ENCODE assay signal across 2 cellular contexts in the genomic region with DNA sequence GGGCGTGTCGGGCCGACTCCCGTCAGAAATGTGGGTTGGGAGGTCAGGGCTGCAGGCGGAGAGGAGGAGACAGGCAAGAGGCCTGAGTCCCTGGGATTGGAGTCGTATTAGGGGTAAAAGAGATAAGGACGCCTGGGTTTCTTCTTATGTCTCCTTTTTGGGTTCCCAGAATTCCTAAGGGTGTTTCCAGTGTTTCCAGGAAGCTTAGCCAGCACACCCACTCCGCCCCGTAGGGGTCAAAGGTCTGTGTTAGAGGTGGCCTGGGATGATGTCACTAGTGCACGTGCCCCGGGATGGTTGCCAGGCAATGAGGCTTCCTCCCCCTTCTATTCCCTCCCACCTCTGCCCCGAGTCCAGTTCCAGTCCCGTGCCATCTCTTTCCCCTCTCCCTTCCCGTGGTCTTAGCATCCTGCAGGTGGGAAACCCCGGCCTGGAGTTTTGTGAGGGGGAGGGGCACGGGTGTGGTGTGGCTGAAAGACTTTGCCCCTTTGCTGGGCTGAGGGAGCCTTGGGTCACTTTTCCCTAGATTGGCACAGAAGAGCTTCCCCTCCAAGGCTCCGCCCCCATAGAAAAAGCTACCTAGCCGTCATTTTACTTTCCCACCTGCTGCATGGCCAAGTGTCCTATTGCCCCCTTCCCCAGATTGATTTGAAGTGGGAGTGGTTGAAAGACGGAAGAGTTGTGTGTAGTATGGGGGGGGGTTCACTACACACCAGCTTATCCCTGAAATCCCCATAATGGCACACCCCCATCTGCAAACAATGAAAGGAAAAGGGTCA.
TF ChIP-seq lines count a peak whose summit lies in the region.

No MANE protein-coding gene starts in this region.

TF ChIP-seq in GM12891, 5 proteins besides CTCF, POLR2A, EP300 and RAD21:
- peak; percentile 82 for TF ChIP-seq POU2F2 (IDR thresholded peaks at IDR 0.05; ENCODE audit: low read depth, low read length)
- TF ChIP-seq TAF1 (IDR thresholded peaks at IDR 0.05; ENCODE audit: low read depth, low read length), result no peak
- no peak for TF ChIP-seq POLR2AphosphoS5 (IDR thresholded peaks at IDR 0.05; ENCODE audit: low read depth, low read length)
- TF ChIP-seq SPI1 (IDR thresholded peaks at IDR 0.05; ENCODE audit: low read depth, low read length), result 0 out of 2 replicates have a peak, but pooled peaks have one; percentile 10
- no peak for TF ChIP-seq PAX5 (IDR thresholded peaks at IDR 0.05; ENCODE audit: insufficient read depth, low read length, severe bottlenecking)

TF ChIP-seq in GM12878, 131 proteins besides CTCF, POLR2A, EP300 and RAD21 (continues in another document):
- TF ChIP-seq FOS (IDR thresholded peaks at IDR 0.05; ENCODE audit: borderline replicate concordance, extremely low read depth, insufficient read length) (no peak), STAT1 (conservative IDR thresholded peaks at IDR 0.05) (0 out of 2 replicates have a peak, but pooled peaks have one; percentile 63), CHD2 (IDR thresholded peaks at IDR 0.05; ENCODE audit: borderline replicate concordance, low read depth, low read length) (peak; percentile 82), HCFC1 (IDR thresholded peaks at IDR 0.05; ENCODE audit: low read length) (peak; percentile 58), ASH2L (IDR thresholded peaks at IDR 0.05; ENCODE audit: borderline replicate concordance, low read depth) (no peak), BHLHE40 (IDR thresholded peaks at IDR 0.05; ENCODE audit: borderline replicate concordance in 1 of 2, low read depth in 2 of 2, low read length in 1 of 2) (peak; percentile 99), SIX5 (IDR thresholded peaks at IDR 0.05; ENCODE audit: low read depth, low read length, severe bottlenecking) (no peak), RELA (IDR thresholded peaks at IDR 0.05; ENCODE audit: borderline replicate concordance, partially characterized antibody) (peak; percentile 84), ZSCAN29 (IDR thresholded peaks at IDR 0.05) (peak; percentile 86), ATF7 (IDR thresholded peaks at IDR 0.05; ENCODE audit: low read depth) (peak; percentile 97), ESRRA (IDR thresholded peaks at IDR 0.05; ENCODE audit: low read length) (peak; percentile 18; the same call in 1 of the 2 replicates), CREM (IDR thresholded peaks at IDR 0.05; ENCODE audit: low read depth) (peak; percentile 55; the same call in 1 of the 2 replicates), IRF4 (IDR thresholded peaks at IDR 0.05; ENCODE audit: low read depth, low read length) (peak; percentile 84), EED (IDR thresholded peaks at IDR 0.05; ENCODE audit: low read depth) (peak; percentile 62; the same call in 1 of the 2 replicates), SP1 (IDR thresholded peaks at IDR 0.05; ENCODE audit: low read depth, low read length) (peak; percentile 99), SPI1 (IDR thresholded peaks at IDR 0.05; ENCODE audit: borderline replicate concordance, insufficient read depth, low read depth, low read length) (no peak), MEF2A (IDR thresholded peaks at IDR 0.05; ENCODE audit: insufficient read depth, low read depth, low read length) (no peak)
- TF ChIP-seq, protein P1, sequence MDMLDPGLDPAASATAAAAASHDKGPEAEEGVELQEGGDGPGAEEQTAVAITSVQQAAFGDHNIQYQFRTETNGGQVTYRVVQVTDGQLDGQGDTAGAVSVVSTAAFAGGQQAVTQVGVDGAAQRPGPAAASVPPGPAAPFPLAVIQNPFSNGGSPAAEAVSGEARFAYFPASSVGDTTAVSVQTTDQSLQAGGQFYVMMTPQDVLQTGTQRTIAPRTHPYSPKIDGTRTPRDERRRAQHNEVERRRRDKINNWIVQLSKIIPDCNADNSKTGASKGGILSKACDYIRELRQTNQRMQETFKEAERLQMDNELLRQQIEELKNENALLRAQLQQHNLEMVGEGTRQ (IDR thresholded peaks at IDR 0.05; ENCODE audit: borderline replicate concordance, low read depth, low read length), result peak; percentile 58
- TF ChIP-seq, protein P2, sequence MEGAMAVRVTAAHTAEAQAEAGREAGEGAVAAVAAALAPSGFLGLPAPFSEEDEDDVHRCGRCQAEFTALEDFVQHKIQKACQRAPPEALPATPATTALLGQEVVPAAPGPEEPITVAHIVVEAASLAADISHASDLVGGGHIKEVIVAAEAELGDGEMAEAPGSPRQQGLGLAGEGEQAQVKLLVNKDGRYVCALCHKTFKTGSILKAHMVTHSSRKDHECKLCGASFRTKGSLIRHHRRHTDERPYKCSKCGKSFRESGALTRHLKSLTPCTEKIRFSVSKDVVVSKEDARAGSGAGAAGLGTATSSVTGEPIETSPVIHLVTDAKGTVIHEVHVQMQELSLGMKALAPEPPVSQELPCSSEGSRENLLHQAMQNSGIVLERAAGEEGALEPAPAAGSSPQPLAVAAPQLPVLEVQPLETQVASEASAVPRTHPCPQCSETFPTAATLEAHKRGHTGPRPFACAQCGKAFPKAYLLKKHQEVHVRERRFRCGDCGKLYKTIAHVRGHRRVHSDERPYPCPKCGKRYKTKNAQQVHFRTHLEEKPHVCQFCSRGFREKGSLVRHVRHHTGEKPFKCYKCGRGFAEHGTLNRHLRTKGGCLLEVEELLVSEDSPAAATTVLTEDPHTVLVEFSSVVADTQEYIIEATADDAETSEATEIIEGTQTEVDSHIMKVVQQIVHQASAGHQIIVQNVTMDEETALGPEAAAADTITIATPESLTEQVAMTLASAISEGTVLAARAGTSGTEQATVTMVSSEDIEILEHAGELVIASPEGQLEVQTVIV (IDR thresholded peaks at IDR 0.05; ENCODE audit: borderline replicate concordance, partially characterized antibody), result peak; percentile 78
- TF ChIP-seq, protein P3, sequence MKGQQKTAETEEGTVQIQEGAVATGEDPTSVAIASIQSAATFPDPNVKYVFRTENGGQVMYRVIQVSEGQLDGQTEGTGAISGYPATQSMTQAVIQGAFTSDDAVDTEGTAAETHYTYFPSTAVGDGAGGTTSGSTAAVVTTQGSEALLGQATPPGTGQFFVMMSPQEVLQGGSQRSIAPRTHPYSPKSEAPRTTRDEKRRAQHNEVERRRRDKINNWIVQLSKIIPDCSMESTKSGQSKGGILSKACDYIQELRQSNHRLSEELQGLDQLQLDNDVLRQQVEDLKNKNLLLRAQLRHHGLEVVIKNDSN (IDR thresholded peaks at IDR 0.05; ENCODE audit: borderline replicate concordance, extremely low read length, insufficient read depth, low read depth, low read length), result peak; percentile 76
- TF ChIP-seq, protein P4, sequence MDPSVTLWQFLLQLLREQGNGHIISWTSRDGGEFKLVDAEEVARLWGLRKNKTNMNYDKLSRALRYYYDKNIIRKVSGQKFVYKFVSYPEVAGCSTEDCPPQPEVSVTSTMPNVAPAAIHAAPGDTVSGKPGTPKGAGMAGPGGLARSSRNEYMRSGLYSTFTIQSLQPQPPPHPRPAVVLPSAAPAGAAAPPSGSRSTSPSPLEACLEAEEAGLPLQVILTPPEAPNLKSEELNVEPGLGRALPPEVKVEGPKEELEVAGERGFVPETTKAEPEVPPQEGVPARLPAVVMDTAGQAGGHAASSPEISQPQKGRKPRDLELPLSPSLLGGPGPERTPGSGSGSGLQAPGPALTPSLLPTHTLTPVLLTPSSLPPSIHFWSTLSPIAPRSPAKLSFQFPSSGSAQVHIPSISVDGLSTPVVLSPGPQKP (IDR thresholded peaks at IDR 0.05; ENCODE audit: low read depth, low read length), result 0 out of 2 replicates have a peak, but pooled peaks have one; percentile 16
- TF ChIP-seq, protein P5, sequence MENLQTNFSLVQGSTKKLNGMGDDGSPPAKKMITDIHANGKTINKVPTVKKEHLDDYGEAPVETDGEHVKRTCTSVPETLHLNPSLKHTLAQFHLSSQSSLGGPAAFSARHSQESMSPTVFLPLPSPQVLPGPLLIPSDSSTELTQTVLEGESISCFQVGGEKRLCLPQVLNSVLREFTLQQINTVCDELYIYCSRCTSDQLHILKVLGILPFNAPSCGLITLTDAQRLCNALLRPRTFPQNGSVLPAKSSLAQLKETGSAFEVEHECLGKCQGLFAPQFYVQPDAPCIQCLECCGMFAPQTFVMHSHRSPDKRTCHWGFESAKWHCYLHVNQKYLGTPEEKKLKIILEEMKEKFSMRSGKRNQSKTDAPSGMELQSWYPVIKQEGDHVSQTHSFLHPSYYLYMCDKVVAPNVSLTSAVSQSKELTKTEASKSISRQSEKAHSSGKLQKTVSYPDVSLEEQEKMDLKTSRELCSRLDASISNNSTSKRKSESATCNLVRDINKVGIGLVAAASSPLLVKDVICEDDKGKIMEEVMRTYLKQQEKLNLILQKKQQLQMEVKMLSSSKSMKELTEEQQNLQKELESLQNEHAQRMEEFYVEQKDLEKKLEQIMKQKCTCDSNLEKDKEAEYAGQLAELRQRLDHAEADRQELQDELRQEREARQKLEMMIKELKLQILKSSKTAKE (IDR thresholded peaks at IDR 0.05; ENCODE audit: low read depth, poor library complexity, severe bottlenecking), result peak; percentile 38
- TF ChIP-seq, protein P6, sequence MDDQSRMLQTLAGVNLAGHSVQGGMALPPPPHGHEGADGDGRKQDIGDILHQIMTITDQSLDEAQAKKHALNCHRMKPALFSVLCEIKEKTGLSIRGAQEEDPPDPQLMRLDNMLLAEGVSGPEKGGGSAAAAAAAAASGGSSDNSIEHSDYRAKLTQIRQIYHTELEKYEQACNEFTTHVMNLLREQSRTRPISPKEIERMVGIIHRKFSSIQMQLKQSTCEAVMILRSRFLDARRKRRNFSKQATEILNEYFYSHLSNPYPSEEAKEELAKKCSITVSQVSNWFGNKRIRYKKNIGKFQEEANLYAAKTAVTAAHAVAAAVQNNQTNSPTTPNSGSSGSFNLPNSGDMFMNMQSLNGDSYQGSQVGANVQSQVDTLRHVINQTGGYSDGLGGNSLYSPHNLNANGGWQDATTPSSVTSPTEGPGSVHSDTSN (IDR thresholded peaks at IDR 0.05; ENCODE audit: insufficient replicate concordance, low read depth, low read length), result peak; percentile 7
- TF ChIP-seq, protein P7, sequence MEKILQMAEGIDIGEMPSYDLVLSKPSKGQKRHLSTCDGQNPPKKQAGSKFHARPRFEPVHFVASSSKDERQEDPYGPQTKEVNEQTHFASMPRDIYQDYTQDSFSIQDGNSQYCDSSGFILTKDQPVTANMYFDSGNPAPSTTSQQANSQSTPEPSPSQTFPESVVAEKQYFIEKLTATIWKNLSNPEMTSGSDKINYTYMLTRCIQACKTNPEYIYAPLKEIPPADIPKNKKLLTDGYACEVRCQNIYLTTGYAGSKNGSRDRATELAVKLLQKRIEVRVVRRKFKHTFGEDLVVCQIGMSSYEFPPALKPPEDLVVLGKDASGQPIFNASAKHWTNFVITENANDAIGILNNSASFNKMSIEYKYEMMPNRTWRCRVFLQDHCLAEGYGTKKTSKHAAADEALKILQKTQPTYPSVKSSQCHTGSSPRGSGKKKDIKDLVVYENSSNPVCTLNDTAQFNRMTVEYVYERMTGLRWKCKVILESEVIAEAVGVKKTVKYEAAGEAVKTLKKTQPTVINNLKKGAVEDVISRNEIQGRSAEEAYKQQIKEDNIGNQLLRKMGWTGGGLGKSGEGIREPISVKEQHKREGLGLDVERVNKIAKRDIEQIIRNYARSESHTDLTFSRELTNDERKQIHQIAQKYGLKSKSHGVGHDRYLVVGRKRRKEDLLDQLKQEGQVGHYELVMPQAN (conservative IDR thresholded peaks at IDR 0.05), result peak; percentile 10; the same call in 1 of the 2 replicates
- TF ChIP-seq, protein P8, sequence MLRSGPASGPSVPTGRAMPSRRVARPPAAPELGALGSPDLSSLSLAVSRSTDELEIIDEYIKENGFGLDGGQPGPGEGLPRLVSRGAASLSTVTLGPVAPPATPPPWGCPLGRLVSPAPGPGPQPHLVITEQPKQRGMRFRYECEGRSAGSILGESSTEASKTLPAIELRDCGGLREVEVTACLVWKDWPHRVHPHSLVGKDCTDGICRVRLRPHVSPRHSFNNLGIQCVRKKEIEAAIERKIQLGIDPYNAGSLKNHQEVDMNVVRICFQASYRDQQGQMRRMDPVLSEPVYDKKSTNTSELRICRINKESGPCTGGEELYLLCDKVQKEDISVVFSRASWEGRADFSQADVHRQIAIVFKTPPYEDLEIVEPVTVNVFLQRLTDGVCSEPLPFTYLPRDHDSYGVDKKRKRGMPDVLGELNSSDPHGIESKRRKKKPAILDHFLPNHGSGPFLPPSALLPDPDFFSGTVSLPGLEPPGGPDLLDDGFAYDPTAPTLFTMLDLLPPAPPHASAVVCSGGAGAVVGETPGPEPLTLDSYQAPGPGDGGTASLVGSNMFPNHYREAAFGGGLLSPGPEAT (IDR thresholded peaks at IDR 0.05; ENCODE audit: low read depth), result peak; percentile 95
- TF ChIP-seq, protein P9, sequence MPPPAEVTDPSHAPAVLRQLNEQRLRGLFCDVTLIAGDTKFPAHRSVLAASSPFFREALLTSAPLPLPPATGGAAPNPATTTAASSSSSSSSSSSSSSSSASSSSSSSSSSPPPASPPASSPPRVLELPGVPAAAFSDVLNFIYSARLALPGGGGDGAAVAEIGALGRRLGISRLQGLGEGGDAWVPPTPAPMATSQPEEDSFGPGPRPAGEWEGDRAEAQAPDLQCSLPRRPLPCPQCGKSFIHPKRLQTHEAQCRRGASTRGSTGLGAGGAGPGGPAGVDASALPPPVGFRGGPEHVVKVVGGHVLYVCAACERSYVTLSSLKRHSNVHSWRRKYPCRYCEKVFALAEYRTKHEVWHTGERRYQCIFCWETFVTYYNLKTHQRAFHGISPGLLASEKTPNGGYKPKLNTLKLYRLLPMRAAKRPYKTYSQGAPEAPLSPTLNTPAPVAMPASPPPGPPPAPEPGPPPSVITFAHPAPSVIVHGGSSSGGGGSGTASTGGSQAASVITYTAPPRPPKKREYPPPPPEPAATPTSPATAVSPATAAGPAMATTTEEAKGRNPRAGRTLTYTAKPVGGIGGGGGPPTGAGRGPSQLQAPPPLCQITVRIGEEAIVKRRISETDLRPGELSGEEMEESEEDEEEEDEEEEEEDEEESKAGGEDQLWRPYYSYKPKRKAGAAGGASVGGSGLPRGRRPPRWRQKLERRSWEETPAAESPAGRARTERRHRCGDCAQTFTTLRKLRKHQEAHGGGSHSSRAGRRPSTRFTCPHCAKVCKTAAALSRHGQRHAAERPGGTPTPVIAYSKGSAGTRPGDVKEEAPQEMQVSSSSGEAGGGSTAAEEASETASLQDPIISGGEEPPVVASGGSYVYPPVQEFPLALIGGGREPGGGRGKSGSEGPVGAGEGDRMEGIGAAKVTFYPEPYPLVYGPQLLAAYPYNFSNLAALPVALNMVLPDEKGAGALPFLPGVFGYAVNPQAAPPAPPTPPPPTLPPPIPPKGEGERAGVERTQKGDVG (CRISPR knock-in tag; IDR thresholded peaks at IDR 0.05), result no peak
- TF ChIP-seq, protein P10, sequence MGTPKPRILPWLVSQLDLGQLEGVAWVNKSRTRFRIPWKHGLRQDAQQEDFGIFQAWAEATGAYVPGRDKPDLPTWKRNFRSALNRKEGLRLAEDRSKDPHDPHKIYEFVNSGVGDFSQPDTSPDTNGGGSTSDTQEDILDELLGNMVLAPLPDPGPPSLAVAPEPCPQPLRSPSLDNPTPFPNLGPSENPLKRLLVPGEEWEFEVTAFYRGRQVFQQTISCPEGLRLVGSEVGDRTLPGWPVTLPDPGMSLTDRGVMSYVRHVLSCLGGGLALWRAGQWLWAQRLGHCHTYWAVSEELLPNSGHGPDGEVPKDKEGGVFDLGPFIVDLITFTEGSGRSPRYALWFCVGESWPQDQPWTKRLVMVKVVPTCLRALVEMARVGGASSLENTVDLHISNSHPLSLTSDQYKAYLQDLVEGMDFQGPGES (IDR thresholded peaks at IDR 0.05), result 0 out of 2 replicates have a peak, but pooled peaks have one; percentile 24
